18 cellular contexts compared by ENCODE assay signal in genomic region chr7:89021741-89022140, GRCh38.
"Had no signal": no experiment of that assay in that cellular context is flagged by ENCODE, and none has a peak within 500 bp of the region (broad histone marks: within the 10 kb centered on the region; RNA-seq: fewer than 3 reads in every experiment).

No MANE protein-coding gene starts in this region.

- H3K9me3 ChIP-seq: SK-N-SH had no signal

- H3K9ac ChIP-seq: SK-N-SH had no signal

- DNase-seq: KBM-7, NCI-H1092, NCI-H1105 treated with DMSO at 0.1 percent for 48 hours, NCI-H1417 treated with DMSO at 0.1 percent for 48 hours, NCI-H146, NCI-H1694 treated with DMSO at 0.1 percent for 48 hours, NCI-H1930, NCI-H2081, NCI-H2107, NCI-H2227 treated with DMSO at 0.1 percent for 48 hours, NCI-H524, NCI-H69, NCI-H774, Right ventricle myocardium superior, RPMI8226, SIG-M5, SK-N-SH had no signal

- FAIRE-seq: RCC 7860 had no signal

- H3K4me2 ChIP-seq: SK-N-SH had no signal
